Comparison of ENCODE assay signal across 10 cellular contexts in genomic region chr2:6352247-6352646, GRCh38.
DNase-seq lines count a peak whose midpoint lies in the region; ATAC-seq, FAIRE-seq and TF ChIP-seq lines count a peak whose summit lies in the region.
"Had no signal": no experiment of that assay in that cellular context is flagged by ENCODE, and none has a peak within 500 bp of the region (broad histone marks: within the 10 kb centered on the region; RNA-seq: fewer than 3 reads in every experiment).

No MANE protein-coding gene starts in this region.

- H4K20me1 ChIP-seq in GM12878 (ENCODE audit: control insufficient read depth, insufficient read depth) = no peaks in the 10 kb centered on the region

- SMC1A ChIA-PET in GM12878 (lab: Charles Lee; ENCODE audit: uncharacterized antibody, unreplicated experiment) = interaction anchor here (0.6 to 2.5 kb wide), 5 partner anchors 9 to 116 kb away, joined by 3 to 53 read pairs (median 3); no protein-coding TSS in a partner anchor

- peak; percentile 94 for DNase-seq in GM12878 (ENCODE audit: low read depth, low spot score)
- no peak for DNase-seq in tibial nerve (ENCODE audit: low spot score in 2 of 2)
- no peak for DNase-seq in foreskin melanocyte
- no peak for DNase-seq in chondrocyte (ENCODE audit: low spot score)
- DNase-seq in NCI-H82 treated with DMSO at 0.1 percent for 48 hours (lab: John Stamatoyannopoulos, UW; ENCODE audit: unreplicated experiment) = no peak

- no peaks in the 10 kb centered on the region for H3K36me3 ChIP-seq in GM12878 (ENCODE audit: control insufficient read depth in 2 of 2, insufficient read depth in 2 of 2, low read length in 1 of 2)
- H3K36me3 ChIP-seq in tibial nerve = no peaks in the 10 kb centered on the region

- RAD21 ChIA-PET in GM12878 (lab: Charles Lee; ENCODE audit: unreplicated experiment) = interaction anchor here (0.8 to 3.2 kb wide), 7 partner anchors 9 to 129 kb away, joined by 3 to 45 read pairs (median 3); no protein-coding TSS in a partner anchor

- intact Hi-C loops in GM12878 (cut with micrococcal nuclease; ENCODE audit: unreplicated experiment) = loop anchor here (2.0 to 10.0 kb wide), 3 partner anchors 127 to 703 kb away; no protein-coding TSS in a partner anchor

- POLR2A ChIA-PET in GM12878 (lab: Charles Lee) = interaction anchor here (1.0 kb wide), 1 partner anchor 10 kb away, joined by 3 read pairs; no protein-coding TSS in a partner anchor

- H2AFZ ChIP-seq in GM12878 (ENCODE audit: control insufficient read depth, low read depth, low read length) = peak overlapping the region; percentile 53

- H3K4me1 Mint-ChIP-seq in chondrocyte (ENCODE audit: low read depth) = no peaks in the 10 kb centered on the region

- no peaks in the 10 kb centered on the region for H3K27me3 Mint-ChIP-seq in chondrocyte (ENCODE audit: low read depth)

- H3K27ac ChIP-seq in GM12878 (ENCODE audit: control insufficient read depth, insufficient read depth) (peak overlapping the region; percentile 86), tibial nerve (no peak overlapping the region)

- CTCF ChIA-PET in GM12878 (lab: Yijun Ruan, JAX) = interaction anchor here (1.8 to 2.5 kb wide), 3 partner anchors 10 to 420 kb away, joined by 5 to 16 read pairs (median 5); no protein-coding TSS in a partner anchor

- peak overlapping the region; percentile 54; the same call in 1 of the 2 replicates for H3K9ac ChIP-seq in GM12878 (ENCODE audit: control insufficient read depth, insufficient read depth, low read length)

- no peaks in the 10 kb centered on the region for H3K27me3 ChIP-seq in GM12878 (replicated peaks in 1 of 2; ENCODE audit: control insufficient read depth in 2 of 2, insufficient read depth in 2 of 2, low read length in 1 of 2)
- H3K27me3 ChIP-seq in tibial nerve = no peaks in the 10 kb centered on the region

- H3K4me2 ChIP-seq in GM12878 (ENCODE audit: control insufficient read depth, insufficient read depth) = peak overlapping the region; percentile 68; the same call in 1 of the 2 replicates

- H3K4me3 ChIP-seq in GM12878 (no peak overlapping the region), tibial nerve (no peak overlapping the region)

- no peaks in the 10 kb centered on the region for H3K9me3 Mint-ChIP-seq in chondrocyte (ENCODE audit: low read depth)

- TF ChIP-seq POLR2A in GM12878 (IDR thresholded peaks at IDR 0.05; ENCODE audit: low read depth, low read length) (no peak), tibial nerve (IDR thresholded peaks at IDR 0.05) (no peak)

- no peak overlapping the region for H3K27ac Mint-ChIP-seq in chondrocyte (ENCODE audit: unreplicated experiment)

- TF ChIP-seq EP300 in GM12878 (IDR thresholded peaks at IDR 0.05; ENCODE audit: borderline replicate concordance in 1 of 2, control insufficient read depth in 1 of 2, low read depth in 2 of 2, low read length in 2 of 2) = peak; percentile 84 to 87
- TF ChIP-seq EP300 in tibial nerve (IDR thresholded peaks at IDR 0.05) = no peak

- TF ChIP-seq CTCF in GM12878 (IDR thresholded peaks at IDR 0.05 in 2 of 3, conservative IDR thresholded peaks at IDR 0.05 in 1 of 3; ENCODE audit: control insufficient read depth in 2 of 3, extremely low read depth in 1 of 3, insufficient read depth in 1 of 3, low read depth in 3 of 3, low read length in 3 of 3) (no peak), tibial nerve (IDR thresholded peaks at IDR 0.05) (no peak), chondrocyte (IDR thresholded peaks at IDR 0.05) (no peak)

- in situ Hi-C loops in GM12878 (cut with MboI) = no loop called here

- ATAC-seq in GM18861 (IDR thresholded peaks at IDR 0.05; ENCODE audit: unreplicated experiment) (peak; percentile 86), GM21529 (IDR thresholded peaks at IDR 0.05; ENCODE audit: unreplicated experiment) (peak; percentile 84), HG03103 (IDR thresholded peaks at IDR 0.05; ENCODE audit: low read depth, unreplicated experiment) (peak; percentile 73), GM12878 (peak; percentile 88)
- ATAC-seq: stimulated activated naive CD8-positive, alpha-beta T cell treated with anti-CD3 and anti-CD28 coated beads, Interleukin-15, Interleukin-2, amounts not matched to agents 100 U/mL and 50 U/mL, for 24 hours had no signal

- H3K9me3 ChIP-seq in GM12878 (replicated peaks; ENCODE audit: control insufficient read depth, insufficient read depth, low read length) (peaks cover 12% of the 10 kb centered on the region), tibial nerve (no peaks in the 10 kb centered on the region)
- H3K9me3 ChIP-seq: Caco-2 had no signal

- peak; percentile 52 for FAIRE-seq in GM12878 (lab: Jason Lieb, UNC)

- 0% methylated on average over 5 of the region's 5 CpGs for WGBS in GM12878 (ENCODE audit: insufficient coverage, insufficient replicate concordance, low lambda C conversion rate, missing lambda C conversion rate)
- 68 to 71% methylated on average over 5 of the region's 5 CpGs for WGBS in tibial nerve, 2 donors

- TF ChIP-seq RAD21 in GM12878 (IDR thresholded peaks at IDR 0.05; ENCODE audit: insufficient read depth, low read depth, low read length) = peak; percentile 30; the same call in 1 of the 2 replicates

- H3K79me2 ChIP-seq in GM12878 (ENCODE audit: control insufficient read depth, insufficient read depth, low read length) = no peaks in the 10 kb centered on the region

- no TSS peak for BruUV-seq in GM12878 (replicated peaks; lab: Mats Ljungman, UMichigan)

- no peaks in the 10 kb centered on the region for H3K36me3 Mint-ChIP-seq in chondrocyte (ENCODE audit: low read depth)

- no peak overlapping the region for H3K4me3 Mint-ChIP-seq in chondrocyte (ENCODE audit: unreplicated experiment)

- H3K4me1 ChIP-seq in GM12878 (ENCODE audit: control insufficient read depth, insufficient read depth, low read length) = peaks cover 33% of the 10 kb centered on the region
- H3K4me1 ChIP-seq in tibial nerve = no peaks in the 10 kb centered on the region
- H3K4me1 ChIP-seq: Caco-2 had no signal

TF ChIP-seq in GM12878, 131 proteins besides CTCF, POLR2A, EP300 and RAD21 (continues in another document):
- peak; percentile 44; the same call in 1 of the 2 replicates for TF ChIP-seq TCF7 (IDR thresholded peaks at IDR 0.05; ENCODE audit: borderline replicate concordance)
- TF ChIP-seq EZH2 (IDR thresholded peaks at IDR 0.05; ENCODE audit: borderline replicate concordance, control insufficient read depth, low read depth, low read length) = no peak
- peak; percentile 81 for TF ChIP-seq EED (IDR thresholded peaks at IDR 0.05; ENCODE audit: low read depth)
- TF ChIP-seq CREB1 (IDR thresholded peaks at IDR 0.05; ENCODE audit: low read depth) = peak; percentile 51
- no peak for TF ChIP-seq STAT3 (IDR thresholded peaks at IDR 0.05; ENCODE audit: low read depth, low read length)
- TF ChIP-seq MEF2A (IDR thresholded peaks at IDR 0.05; ENCODE audit: insufficient read depth, low read depth, low read length) = peak; percentile 91
- TF ChIP-seq RAD51 (IDR thresholded peaks at IDR 0.05) = peak; percentile 50; the same call in 1 of the 2 replicates
- TF ChIP-seq ZBED1 (IDR thresholded peaks at IDR 0.05; ENCODE audit: borderline replicate concordance) = peak; percentile 60; the same call in 1 of the 2 replicates
- no peak for TF ChIP-seq POLR2AphosphoS2 (IDR thresholded peaks at IDR 0.05; ENCODE audit: low read depth, low read length)
- peak; percentile 93 for TF ChIP-seq BCL3 (IDR thresholded peaks at IDR 0.05; ENCODE audit: borderline replicate concordance, insufficient read depth, low read depth, low read length, poor library complexity, severe bottlenecking)
- no peak for TF ChIP-seq FOS (IDR thresholded peaks at IDR 0.05; ENCODE audit: borderline replicate concordance, extremely low read depth, insufficient read length)
- no peak; the same call in 1 of the 2 replicates for TF ChIP-seq TCF3 (IDR thresholded peaks at IDR 0.05; ENCODE audit: borderline replicate concordance, insufficient read depth, low read depth, low read length)
- peak; percentile 73 for TF ChIP-seq PKNOX1 (IDR thresholded peaks at IDR 0.05)
- TF ChIP-seq KLF5 (IDR thresholded peaks at IDR 0.05; ENCODE audit: partially characterized antibody) = no peak
- TF ChIP-seq ZNF24 (IDR thresholded peaks at IDR 0.05) = peak; percentile 80; the same call in 1 of the 2 replicates
